12 cellular contexts compared by ENCODE assay signal in the genomic region with DNA sequence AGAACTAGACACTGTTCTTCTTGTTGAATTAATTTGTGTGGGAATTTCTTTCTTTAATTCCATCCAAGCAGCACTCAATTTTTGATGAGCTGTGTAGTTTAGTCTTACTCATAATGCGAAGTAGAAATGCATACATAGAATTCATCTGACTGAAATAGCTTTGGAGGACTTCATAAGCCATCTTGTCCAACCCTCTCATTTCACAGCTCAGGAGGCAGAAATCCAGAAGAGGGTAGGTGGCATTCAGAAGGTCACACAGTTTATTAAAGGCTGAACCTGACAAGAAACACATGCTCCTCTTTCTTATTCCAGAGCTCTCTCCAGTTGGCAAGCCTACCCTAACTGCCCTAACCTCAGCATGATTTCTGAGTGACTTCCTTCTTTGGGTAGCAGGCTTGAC.
DNase-seq lines count a peak whose midpoint lies in the region; ATAC-seq, FAIRE-seq and TF ChIP-seq lines count a peak whose summit lies in the region.
"Had no signal": no experiment of that assay in that cellular context is flagged by ENCODE, and none has a peak within 500 bp of the region (broad histone marks: within the 10 kb centered on the region; RNA-seq: fewer than 3 reads in every experiment).

No MANE protein-coding gene starts in this region.

- H3K4me1 Mint-ChIP-seq in T-helper 2 cell treated with Interferon-gamma antibody and Interleukin-4, amounts not matched to agents 5 μg/mL and 100 μg/mL, for 36 hours (ENCODE audit: low read depth) = peaks cover 3% of the 10 kb centered on the region

- H3K79me2 ChIP-seq in K562 (ENCODE audit: control insufficient read depth, insufficient read depth, low read length) = no peaks in the 10 kb centered on the region

- 0 out of 2 replicates have a peak overlapping the region, but pooled peaks have one; percentile 75 for H2AFZ ChIP-seq in K562 (ENCODE audit: low read depth, low read length)

- H3K9me3 ChIP-seq in K562 (replicated peaks; ENCODE audit: control insufficient read depth, insufficient read depth, low read depth, low read length) (no peaks in the 10 kb centered on the region), left ventricle myocardium inferior (replicated peaks) (no peaks in the 10 kb centered on the region)

- 83% methylated on average over 1 of the region's 1 CpG for WGBS in K562 (ENCODE audit: insufficient coverage, low coverage, missing lambda C conversion rate)

- H3K27ac ChIP-seq in K562 (ENCODE audit: extremely low read depth, low read depth, low read length) (no peak overlapping the region), left ventricle myocardium inferior (replicated peaks) (peak overlapping the region; percentile 90), rectal smooth muscle tissue (ENCODE audit: low read depth, low read length) (peak overlapping the region; percentile 63)

- no peaks in the 10 kb centered on the region for H3K9me1 ChIP-seq in K562 (ENCODE audit: control insufficient read depth, insufficient read depth, low read length)

- BruUV-seq in K562 (replicated peaks; lab: Mats Ljungman, UMichigan) = no TSS peak

- POLR2A ChIA-PET in K562 (lab: Yijun Ruan, JAX) = interaction anchor here (0.8 to 1.4 kb wide), 4 partner anchors 11 to 44 kb away, joined by 3 to 5 read pairs (median 4); no protein-coding TSS in a partner anchor

- CTCF ChIA-PET in K562 (lab: Yijun Ruan, JAX; ENCODE audit: low intra/inter-chr PET ratio) = no interaction called here

- intact Hi-C loops in K562 (cut with micrococcal nuclease) = no loop called here
- intact Hi-C loops in left ventricle myocardium inferior (cut with micrococcal nuclease) = no loop called here

- no peak for TF ChIP-seq EP300 in K562 (IDR thresholded peaks at IDR 0.05; ENCODE audit: low read length)

- no peak for TF ChIP-seq POLR2A in K562 (conservative IDR thresholded peaks at IDR 0.05)

- no peak for FAIRE-seq in K562 (lab: Jason Lieb, UNC)

- H3K36me3 Mint-ChIP-seq in T-helper 2 cell treated with Interferon-gamma antibody and Interleukin-4, amounts not matched to agents 5 μg/mL and 100 μg/mL, for 36 hours (ENCODE audit: low read depth) = peaks cover 2% of the 10 kb centered on the region
- H3K36me3 Mint-ChIP-seq: activated naive CD4-positive, alpha-beta T cell treated with anti-CD3 and anti-CD28 coated beads, Interleukin-2, amount 50 U/mL, for 72 hours; memory B cell had no signal

- no peak overlapping the region for H3K27ac Mint-ChIP-seq in T-helper 2 cell treated with Interferon-gamma antibody and Interleukin-4, amounts not matched to agents 5 μg/mL and 100 μg/mL, for 36 hours
- H3K27ac Mint-ChIP-seq: activated naive CD4-positive, alpha-beta T cell treated with anti-CD3 and anti-CD28 coated beads, Interleukin-2, amount 50 U/mL, for 72 hours; memory B cell had no signal

- no peaks in the 10 kb centered on the region for H3K9me3 Mint-ChIP-seq in T-helper 2 cell treated with Interferon-gamma antibody and Interleukin-4, amounts not matched to agents 5 μg/mL and 100 μg/mL, for 36 hours
- H3K9me3 Mint-ChIP-seq: activated naive CD4-positive, alpha-beta T cell treated with anti-CD3 and anti-CD28 coated beads, Interleukin-2, amount 50 U/mL, for 72 hours; memory B cell had no signal

- H3K4me3 ChIP-seq in K562 = no peak overlapping the region
- no peak overlapping the region for H3K4me3 ChIP-seq in left ventricle myocardium inferior
- no peak overlapping the region for H3K4me3 ChIP-seq in rectal smooth muscle tissue (ENCODE audit: low read length)

- no peaks in the 10 kb centered on the region for H4K20me1 ChIP-seq in K562 (replicated peaks; ENCODE audit: control insufficient read depth, insufficient read depth, low read length)

- H3K4me1 ChIP-seq in K562 (replicated peaks in 1 of 2; ENCODE audit: control insufficient read depth in 2 of 2, insufficient read depth in 2 of 2, low read length in 2 of 2) = peaks cover 0 to 13% of the 10 kb centered on the region in 2 experiments; a peak in 2 of 5 replicates
- H3K4me1 ChIP-seq in left ventricle myocardium inferior = peaks cover 60% of the 10 kb centered on the region
- peaks cover 19% of the 10 kb centered on the region for H3K4me1 ChIP-seq in rectal smooth muscle tissue (ENCODE audit: control insufficient read depth, insufficient read depth, low read length)

- TF ChIP-seq RAD21 in K562 (CRISPR knock-in tag; conservative IDR thresholded peaks at IDR 0.05 in 1 of 2, IDR thresholded peaks at IDR 0.05 in 1 of 2) = no peak

- no peak overlapping the region for H3K4me3 Mint-ChIP-seq in T-helper 2 cell treated with Interferon-gamma antibody and Interleukin-4, amounts not matched to agents 5 μg/mL and 100 μg/mL, for 36 hours
- H3K4me3 Mint-ChIP-seq: memory B cell had no signal

- in situ Hi-C loops in K562 (cut with MboI) = no loop called here

- H3K27me3 ChIP-seq in K562 (ENCODE audit: control insufficient read depth in 2 of 2, insufficient read depth in 2 of 2, low read length in 2 of 2) (no peaks in the 10 kb centered on the region), left ventricle myocardium inferior (ENCODE audit: low read depth) (no peaks in the 10 kb centered on the region), rectal smooth muscle tissue (ENCODE audit: control insufficient read depth, insufficient read depth, low read length) (no peaks in the 10 kb centered on the region)

- H3K9ac ChIP-seq in K562 (ENCODE audit: insufficient read depth in 1 of 2, low read depth in 2 of 2, low read length in 2 of 2) = no peak overlapping the region
- H3K9ac ChIP-seq in rectal smooth muscle tissue (ENCODE audit: low read length) = no peak overlapping the region

- ATAC-seq in GM18502 (IDR thresholded peaks at IDR 0.05; ENCODE audit: poor library complexity, unreplicated experiment) (peak; percentile 37), K562 (no peak)

- H3K4me2 ChIP-seq in K562 (ENCODE audit: insufficient read depth, low read length) = no peak overlapping the region

- DNase-seq in K562 (ENCODE audit: extremely low read depth in 1 of 4, low spot score in 3 of 4) (no peak), left ventricle myocardium inferior (no peak), activated gamma-delta T cell (lab: John Stamatoyannopoulos, UW) (no peak), NOMO-1 treated with dmso at 0.1 percent for 144 hours (lab: John Stamatoyannopoulos, UW; ENCODE audit: unreplicated experiment) (no peak), AG08396 (ENCODE audit: low spot score) (no peak)
- DNase-seq in T-helper 2 cell treated with Interferon-gamma antibody and Interleukin-4, amounts not matched to agents 5 μg/mL and 100 μg/mL, for 36 hours (ENCODE audit: low spot score) = no peak
- DNase-seq: cortex of kidney, NCI-H226 had no signal

- TF ChIP-seq CTCF in K562 (IDR thresholded peaks at IDR 0.05 in 2 of 3, conservative IDR thresholded peaks at IDR 0.05 in 1 of 3; ENCODE audit: insufficient read depth in 2 of 3, low read depth in 1 of 3, low read length in 3 of 3) = no peak
- no peak for TF ChIP-seq CTCF in left ventricle myocardium inferior (IDR thresholded peaks at IDR 0.05; ENCODE audit: borderline replicate concordance)

- H3K36me3 ChIP-seq in K562 (ENCODE audit: control insufficient read depth, insufficient read depth, low read length) (no peaks in the 10 kb centered on the region), left ventricle myocardium inferior (no peaks in the 10 kb centered on the region), rectal smooth muscle tissue (ENCODE audit: control insufficient read depth, insufficient read depth, low read length) (no peaks in the 10 kb centered on the region)

- H3K27me3 Mint-ChIP-seq in T-helper 2 cell treated with Interferon-gamma antibody and Interleukin-4, amounts not matched to agents 5 μg/mL and 100 μg/mL, for 36 hours (ENCODE audit: low read depth) = no peaks in the 10 kb centered on the region
- H3K27me3 Mint-ChIP-seq: memory B cell had no signal

TF ChIP-seq in K562, 482 proteins besides CTCF, POLR2A, EP300 and RAD21:
- TF ChIP-seq, protein P1, sequence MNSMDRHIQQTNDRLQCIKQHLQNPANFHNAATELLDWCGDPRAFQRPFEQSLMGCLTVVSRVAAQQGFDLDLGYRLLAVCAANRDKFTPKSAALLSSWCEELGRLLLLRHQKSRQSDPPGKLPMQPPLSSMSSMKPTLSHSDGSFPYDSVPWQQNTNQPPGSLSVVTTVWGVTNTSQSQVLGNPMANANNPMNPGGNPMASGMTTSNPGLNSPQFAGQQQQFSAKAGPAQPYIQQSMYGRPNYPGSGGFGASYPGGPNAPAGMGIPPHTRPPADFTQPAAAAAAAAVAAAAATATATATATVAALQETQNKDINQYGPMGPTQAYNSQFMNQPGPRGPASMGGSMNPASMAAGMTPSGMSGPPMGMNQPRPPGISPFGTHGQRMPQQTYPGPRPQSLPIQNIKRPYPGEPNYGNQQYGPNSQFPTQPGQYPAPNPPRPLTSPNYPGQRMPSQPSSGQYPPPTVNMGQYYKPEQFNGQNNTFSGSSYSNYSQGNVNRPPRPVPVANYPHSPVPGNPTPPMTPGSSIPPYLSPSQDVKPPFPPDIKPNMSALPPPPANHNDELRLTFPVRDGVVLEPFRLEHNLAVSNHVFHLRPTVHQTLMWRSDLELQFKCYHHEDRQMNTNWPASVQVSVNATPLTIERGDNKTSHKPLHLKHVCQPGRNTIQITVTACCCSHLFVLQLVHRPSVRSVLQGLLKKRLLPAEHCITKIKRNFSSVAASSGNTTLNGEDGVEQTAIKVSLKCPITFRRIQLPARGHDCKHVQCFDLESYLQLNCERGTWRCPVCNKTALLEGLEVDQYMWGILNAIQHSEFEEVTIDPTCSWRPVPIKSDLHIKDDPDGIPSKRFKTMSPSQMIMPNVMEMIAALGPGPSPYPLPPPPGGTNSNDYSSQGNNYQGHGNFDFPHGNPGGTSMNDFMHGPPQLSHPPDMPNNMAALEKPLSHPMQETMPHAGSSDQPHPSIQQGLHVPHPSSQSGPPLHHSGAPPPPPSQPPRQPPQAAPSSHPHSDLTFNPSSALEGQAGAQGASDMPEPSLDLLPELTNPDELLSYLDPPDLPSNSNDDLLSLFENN (IDR thresholded peaks at IDR 0.05; ENCODE audit: low read depth in 2 of 2, low read length in 2 of 2) = no peak
- TF ChIP-seq POLR2AphosphoS2 (IDR thresholded peaks at IDR 0.05; ENCODE audit: low read length) (no peak), ZNF134 (CRISPR knock-in tag; conservative IDR thresholded peaks at IDR 0.05) (no peak), ETV6 (IDR thresholded peaks at IDR 0.05; ENCODE audit: borderline replicate concordance in 1 of 2, low read depth in 2 of 2, low read length in 1 of 2) (no peak), ETV6 (CRISPR knock-in tag; IDR thresholded peaks at IDR 0.05; ENCODE audit: borderline replicate concordance) (no peak), TCF7L2 (IDR thresholded peaks at IDR 0.05; ENCODE audit: low read depth, low read length) (no peak), NEUROD1 (IDR thresholded peaks at IDR 0.05; ENCODE audit: borderline replicate concordance, low read depth, low read length, partially characterized antibody) (no peak), ZNF431 (CRISPR knock-in tag; IDR thresholded peaks at IDR 0.05) (no peak), MAFF (IDR thresholded peaks at IDR 0.05; ENCODE audit: low read length) (no peak), NFYB (IDR thresholded peaks at IDR 0.05; ENCODE audit: extremely low read depth, insufficient read length) (no peak)
